In genomic region chr2:20597868-20598183, GRCh38 we compare ENCODE assay signal across 13 cellular contexts. TPM values are rescaled to one million over a fixed set of nuclear protein-coding genes. Genes with fewer than 3 reads are reported as not detected.
DNase-seq lines count a peak whose midpoint lies in the region; ATAC-seq, FAIRE-seq and TF ChIP-seq lines count a peak whose summit lies in the region.
"Had no signal": no experiment of that assay in that cellular context is flagged by ENCODE, and none has a peak within 500 bp of the region (broad histone marks: within the 10 kb centered on the region; RNA-seq: fewer than 3 reads in every experiment).

No MANE protein-coding gene starts in this region.

- H3K4me3 Mint-ChIP-seq in neural progenitor cell = peak overlapping the region; percentile 56
- H3K4me3 Mint-ChIP-seq: activated CD8-positive, alpha-beta T cell treated with anti-CD3 and anti-CD28 coated beads for 36 hours had no signal

- no TSS peak for BruUV-seq in K562 (replicated peaks; lab: Mats Ljungman, UMichigan)

- in situ Hi-C loops in K562 (cut with MboI) = no loop called here
- in situ Hi-C loops in transverse colon (cut with MboI; ENCODE audit: low pct_ligation_motif_present in 1 of 4, low pct_unique_long_range_greater_than_20kb in 1 of 4, low sequenced_read_pairs in 3 of 4) = no loop called here

- H3K9ac ChIP-seq in K562 (ENCODE audit: insufficient read depth in 1 of 2, low read depth in 2 of 2, low read length in 2 of 2) (no peak overlapping the region), neural progenitor cell (no peak overlapping the region)
- H3K9ac ChIP-seq: KMS-11 had no signal

- no peak for ATAC-seq in K562
- no peak for ATAC-seq in heart left ventricle
- no peak for ATAC-seq in HG02798 (IDR thresholded peaks at IDR 0.05; ENCODE audit: poor library complexity, unreplicated experiment)
- ATAC-seq: activated CD8-positive, alpha-beta T cell treated with anti-CD3 and anti-CD28 coated beads for 36 hours; activated naive CD4-positive, alpha-beta T cell treated with anti-CD3 and anti-CD28 coated beads, Interleukin-2, amount 50 U/mL, for 72 hours had no signal

- H3K27ac ChIP-seq in K562 (ENCODE audit: extremely low read depth, low read depth, low read length) = no peak overlapping the region; the same call in 2 of the 3 replicates
- H3K27ac ChIP-seq in heart left ventricle = peak overlapping the region; percentile 66 to 92 (median 79)
- H3K27ac ChIP-seq in neural progenitor cell = no peak overlapping the region
- H3K27ac ChIP-seq in transverse colon = peak overlapping the region; percentile 62 to 73 (median 68)
- H3K27ac ChIP-seq: KMS-11 had no signal

- CTCF ChIA-PET in K562 (lab: Yijun Ruan, JAX; ENCODE audit: low intra/inter-chr PET ratio) = no interaction called here

- peaks cover 23% of the 10 kb centered on the region for H3F3A ChIP-seq in neural progenitor cell (ENCODE audit: low read depth)

- H3K36me3 Mint-ChIP-seq in neural progenitor cell = peaks cover 2% of the 10 kb centered on the region
- H3K36me3 Mint-ChIP-seq: activated naive CD4-positive, alpha-beta T cell treated with anti-CD3 and anti-CD28 coated beads, Interleukin-2, amount 50 U/mL, for 72 hours had no signal

- intact Hi-C loops in K562 (cut with micrococcal nuclease) = no loop called here
- intact Hi-C loops in heart left ventricle (cut with DNase I) = loop anchor here in 6 of 10 donors (1.0 to 10.0 kb wide), 9 partner anchors 19 to 153 kb away; partner anchors contain the start of gene RHOB (in 1 of the 6)
- intact Hi-C loops in transverse colon (cut with DNase I; ENCODE audit: low total_unique reads) = no loop called here

- WGBS in K562 (ENCODE audit: insufficient coverage, low coverage, missing lambda C conversion rate) = 73% methylated on average over 6 of the region's 6 CpGs
- WGBS in heart left ventricle, 4 donors = 84 to 87% (median 85%) methylated on average over 6 of the region's 6 CpGs
- WGBS in transverse colon (ENCODE audit: low coverage in 1 of 2), 2 donors = 81 to 100% methylated on average over 1 to 6 of the region's 6 CpGs

- H3K4me3 ChIP-seq in K562 (no peak overlapping the region), heart left ventricle (no peak overlapping the region), neural progenitor cell (no peak overlapping the region), transverse colon (no peak overlapping the region)

- H4K20me1 ChIP-seq in K562 (replicated peaks; ENCODE audit: control insufficient read depth, insufficient read depth, low read length) (no peaks in the 10 kb centered on the region), neural progenitor cell (ENCODE audit: low read depth) (peaks cover 33% of the 10 kb centered on the region)

- FAIRE-seq in K562 (lab: Jason Lieb, UNC) = no peak

- POLR2A ChIA-PET in K562 (lab: Yijun Ruan, JAX) = no interaction called here

- TF ChIP-seq EP300 in K562 (IDR thresholded peaks at IDR 0.05; ENCODE audit: low read length) (no peak), transverse colon (IDR thresholded peaks at IDR 0.05; ENCODE audit: low read depth) (no peak)

- no peaks in the 10 kb centered on the region for H3K27me3 ChIP-seq in K562 (ENCODE audit: control insufficient read depth in 2 of 2, insufficient read depth in 2 of 2, low read length in 2 of 2)
- no peaks in the 10 kb centered on the region for H3K27me3 ChIP-seq in heart left ventricle
- H3K27me3 ChIP-seq in neural progenitor cell = peaks cover 60% of the 10 kb centered on the region
- no peaks in the 10 kb centered on the region for H3K27me3 ChIP-seq in transverse colon

- H3K9me3 Mint-ChIP-seq in neural progenitor cell = peaks cover 6% of the 10 kb centered on the region
- H3K9me3 Mint-ChIP-seq: activated CD8-positive, alpha-beta T cell treated with anti-CD3 and anti-CD28 coated beads for 36 hours; activated naive CD4-positive, alpha-beta T cell treated with anti-CD3 and anti-CD28 coated beads, Interleukin-2, amount 50 U/mL, for 72 hours had no signal

- no peak for TF ChIP-seq CTCF in K562 (IDR thresholded peaks at IDR 0.05 in 2 of 3, conservative IDR thresholded peaks at IDR 0.05 in 1 of 3; ENCODE audit: insufficient read depth in 2 of 3, low read depth in 1 of 3, low read length in 3 of 3)
- no peak for TF ChIP-seq CTCF in heart left ventricle (IDR thresholded peaks at IDR 0.05)
- no peak for TF ChIP-seq CTCF in neural progenitor cell (IDR thresholded peaks at IDR 0.05)
- no peak for TF ChIP-seq CTCF in transverse colon (IDR thresholded peaks at IDR 0.05)

- TF ChIP-seq RAD21 in K562 (CRISPR knock-in tag; conservative IDR thresholded peaks at IDR 0.05 in 1 of 2, IDR thresholded peaks at IDR 0.05 in 1 of 2) = no peak

- no peaks in the 10 kb centered on the region for H3K36me3 ChIP-seq in K562 (ENCODE audit: control insufficient read depth, insufficient read depth, low read length)
- no peaks in the 10 kb centered on the region for H3K36me3 ChIP-seq in heart left ventricle
- H3K36me3 ChIP-seq in neural progenitor cell = no peaks in the 10 kb centered on the region
- no peaks in the 10 kb centered on the region for H3K36me3 ChIP-seq in transverse colon

- H2AFZ ChIP-seq in K562 (ENCODE audit: low read depth, low read length) (peak overlapping the region; percentile 18), neural progenitor cell (replicated peaks) (no peak overlapping the region)

- H3K9me3 ChIP-seq in K562 (replicated peaks; ENCODE audit: control insufficient read depth, insufficient read depth, low read depth, low read length) (no peaks in the 10 kb centered on the region), heart left ventricle (no peaks in the 10 kb centered on the region), neural progenitor cell (ENCODE audit: low read depth) (no peaks in the 10 kb centered on the region), transverse colon (no peaks in the 10 kb centered on the region)

- H3K4me1 Mint-ChIP-seq in neural progenitor cell = peaks cover 86% of the 10 kb centered on the region

- no peak for DNase-seq in K562 (ENCODE audit: extremely low read depth in 1 of 4, low spot score in 3 of 4)
- DNase-seq in heart left ventricle = peak in 1 of 5 donors; percentile 15
- no peak for DNase-seq in neural progenitor cell (ENCODE audit: low spot score)
- peak; percentile 4 for DNase-seq in transverse colon
- no peak for DNase-seq in germinal center (ENCODE audit: low spot score)
- no peak for DNase-seq in NCI-H524 (lab: John Stamatoyannopoulos, UW)
- DNase-seq: activated CD8-positive, alpha-beta T cell treated with anti-CD3 and anti-CD28 coated beads for 36 hours; effector CD4-positive, alpha-beta T cell; NCI-H2081 treated with DMSO at 0.1 percent for 48 hours; stimulated activated CD8-positive, alpha-beta memory T cell treated with anti-CD3 and anti-CD28 coated beads, Interleukin-4, amount 100 ng/mL, for 48 hours had no signal

- no peak overlapping the region for H3K4me2 ChIP-seq in K562 (ENCODE audit: insufficient read depth, low read length)
- no peak overlapping the region for H3K4me2 ChIP-seq in neural progenitor cell
- H3K4me2 ChIP-seq: KMS-11 had no signal

- H3K27me3 Mint-ChIP-seq in neural progenitor cell (ENCODE audit: insufficient read depth, low read depth) = peaks cover 18% of the 10 kb centered on the region
- H3K27me3 Mint-ChIP-seq: activated CD8-positive, alpha-beta T cell treated with anti-CD3 and anti-CD28 coated beads for 36 hours had no signal

- peaks cover 4% of the 10 kb centered on the region for H3K9me1 ChIP-seq in K562 (ENCODE audit: control insufficient read depth, insufficient read depth, low read length)

- TF ChIP-seq POLR2A in K562 (conservative IDR thresholded peaks at IDR 0.05) = no peak
- no peak for TF ChIP-seq POLR2A in heart left ventricle (IDR thresholded peaks at IDR 0.05)
- no peak for TF ChIP-seq POLR2A in transverse colon (IDR thresholded peaks at IDR 0.05)

- H3K79me2 ChIP-seq in K562 (ENCODE audit: control insufficient read depth, insufficient read depth, low read length) (no peaks in the 10 kb centered on the region), neural progenitor cell (ENCODE audit: low read depth) (no peaks in the 10 kb centered on the region)

- peak overlapping the region; percentile 99 for H3K27ac Mint-ChIP-seq in neural progenitor cell
- H3K27ac Mint-ChIP-seq: activated CD8-positive, alpha-beta T cell treated with anti-CD3 and anti-CD28 coated beads for 36 hours; activated naive CD4-positive, alpha-beta T cell treated with anti-CD3 and anti-CD28 coated beads, Interleukin-2, amount 50 U/mL, for 72 hours had no signal

- H3K4me1 ChIP-seq in K562 (replicated peaks in 1 of 2; ENCODE audit: control insufficient read depth in 2 of 2, insufficient read depth in 2 of 2, low read length in 2 of 2) (peaks cover 33 to 59% of the 10 kb centered on the region in 2 experiments), heart left ventricle (peaks cover 13 to 80% (median 60%) of the 10 kb centered on the region in 12 donors), neural progenitor cell (peaks cover 44% of the 10 kb centered on the region), transverse colon (peaks cover 13 to 37% (median 25%) of the 10 kb centered on the region in 4 donors)

RNA-seq across cellular contexts. Expression of gene HS1BP3, which starts 53.1 kb away (rescaled TPM):
- total RNA-seq in K562 (2011; cell fraction: chromatin; rRNA removed; ENCODE audit: low replicate concordance) = 4.8 and 13.7 TPM in 2 replicates
- total RNA-seq in K562 (2011; cell fraction: nucleolus; rRNA removed) = 6.7 and 9.2 TPM in 2 replicates
- total RNA-seq in K562 (2011; cell fraction: nucleoplasm; rRNA removed) = 8.7 and 9.6 TPM in 2 replicates
- total RNA-seq in K562 (2014; rRNA removed) (6.5 and 6.7 TPM in 2 replicates), K562 (2014; rRNA removed; fragmentation: Illumina TruSeq; extraction: Trizol) (2.0 and 3.5 TPM in 2 replicates), K562 (2015; rRNA removed; fragmentation: Illumina TruSeq; extraction: Trizol) (7.6 and 8.3 TPM in 2 replicates), K562 (2021) (7.4 and 7.5 TPM in 2 replicates), heart left ventricle (10 to 100 TPM; 12.7 to 23.7 (median 17.9) TPM), neural progenitor cell (ENCODE audit: low replicate concordance) (10.0 and 19.5 TPM in 2 replicates), transverse colon (10 to 100 TPM; 29.5 to 44.2 (median 33.1) TPM)
- polyA plus RNA-seq in K562 (2011; rRNA removed) (3.0 and 6.5 TPM in 2 replicates), K562 (2014; fragmentation: Illumina TruSeq; extraction: Trizol) (5.9 and 6.9 TPM in 2 replicates), K562 (2014; fragmentation: Nextera tagmentation; extraction: Ambion mirVana) (under 1 TPM; 0.41 to 0.63 TPM), K562 (2014; rRNA removed) (5.9 and 6.2 TPM in 2 replicates), heart left ventricle (10 to 100 TPM; 21.0 to 23.7 TPM)
- 3.3 and 4.1 TPM in 2 replicates for polyA plus RNA-seq in K562 (2011; cell fraction: cytosol; rRNA removed)
- polyA plus RNA-seq in K562 (2011; cell fraction: nucleus; rRNA removed) = 8.2 and 10.8 TPM in 2 replicates
- 7.9 and 28.0 TPM in 2 replicates for polyA plus RNA-seq in K562 (2012)
- polyA minus RNA-seq in K562 (2011; rRNA and poly(A)+ RNA removed) = 2.3 and 5.2 TPM in 2 replicates
- 2.2 and 6.9 TPM in 2 replicates for polyA minus RNA-seq in K562 (2011; cell fraction: cytosol; rRNA and poly(A)+ RNA removed)
- 9.1 and 9.4 TPM in 2 replicates for polyA minus RNA-seq in K562 (2011; cell fraction: nucleus; rRNA and poly(A)+ RNA removed)

Comparison
In these comparisons a context has a peak if more than half of its experiments do, and no peak if none do; other contexts are left out.
1. H3K27ac ChIP-seq: peak in heart left ventricle (12 of 12) and transverse colon (4 of 4); none in K562 (single experiment) and neural progenitor cell (single experiment).
2. intact Hi-C loops: an anchor here in heart left ventricle (1.0 to 10.0 kb wide); none called in K562 and transverse colon.